Comparison of ENCODE assay signal across 39 cellular contexts in genomic region chr12:55425954-55426353, GRCh38. TPM values are rescaled to one million over a fixed set of nuclear protein-coding genes. Genes with fewer than 3 reads are reported as not detected.
"Had no signal": no experiment of that assay in that cellular context is flagged by ENCODE, and none has a peak within 500 bp of the region (broad histone marks: within the 10 kb centered on the region; RNA-seq: fewer than 3 reads in every experiment).

Gene OR6C76 (plus strand): TSS chr12:55426254. CDS start chr12:55426254, 0 bp downstream.

- H3K27me3 ChIP-seq: adrenal gland, body of pancreas, brain microvascular endothelial cell, breast epithelium had no signal

- H3K4me1 ChIP-seq: adrenal gland, body of pancreas, breast epithelium had no signal

- DNase-seq: activated B cell treated with CpG ODN at 0.5 μM for 24 hours; activated CD4-positive, alpha-beta memory T cell treated with anti-CD3 and anti-CD28 coated beads for 36 hours; activated CD4-positive, alpha-beta T cell treated with anti-CD3 and anti-CD28 coated beads for 4 hours; activated CD4-positive, alpha-beta T cell treated with anti-CD3 and anti-CD28 coated beads, Interleukin-2, amount 10 ng/mL, durations not matched to agents 24 days and 14 days; activated CD4-positive, alpha-beta T cell treated with anti-CD3 and anti-CD28 coated beads, Interleukin-2, amount 50 U/mL, for 1 hour; activated CD4-positive, alpha-beta T cell treated with anti-CD3 and anti-CD28 coated beads, Interleukin-2, amount 50 U/mL, for 4 hours; activated CD4-positive, CD25-positive, alpha-beta regulatory T cell treated with anti-CD3 and anti-CD28 coated beads, Interleukin-2, amount 50 U/mL, for 72 hours; activated CD8-positive, alpha-beta memory T cell treated with anti-CD3 and anti-CD28 coated beads, Interleukin-2, amount 50 U/mL, for 4 hours; activated CD8-positive, alpha-beta T cell treated with anti-CD3 and anti-CD28 coated beads for 36 hours; activated effector memory CD4-positive, alpha-beta T cell treated with anti-CD3 and anti-CD28 coated beads, Interleukin-2, amount 50 U/mL, for 16 hours; activated gamma-delta T cell treated with Interleukin-2 at 50 U/mL for 16 hours; activated naive CD4-positive, alpha-beta T cell; activated naive CD4-positive, alpha-beta T cell treated with anti-CD3 and anti-CD28 coated beads for 36 hours; activated naive CD4-positive, alpha-beta T cell treated with anti-CD3 and anti-CD28 coated beads, Interleukin-2, amount 50 U/mL, for 16 hours; activated naive CD8-positive, alpha-beta T cell treated with anti-CD3 and anti-CD28 coated beads for 36 hours; activated T-cell treated with anti-CD3 and anti-CD28 coated beads for 4 hours; activated T-cell treated with anti-CD3 and anti-CD28 coated beads, Interleukin-2, amount 50 U/mL, for 1 hour; activated T-cell treated with anti-CD3 and anti-CD28 coated beads, Interleukin-2, amount 50 U/mL, for 4 hours; activated T-cell treated with anti-CD3 and anti-CD28 coated beads, Interleukin-2, amount 50 U/mL, for 72 hours; adrenal gland; amniotic stem cell; aorta; body of pancreas; brain microvascular endothelial cell; central memory CD4-positive, alpha-beta T cell; T-helper 2 cell; T-helper 9 cell had no signal

- H3K27ac Mint-ChIP-seq: activated B cell treated with CpG ODN at 0.5 μM for 24 hours; activated CD4-positive, alpha-beta memory T cell treated with anti-CD3 and anti-CD28 coated beads for 36 hours; activated CD4-positive, alpha-beta T cell treated with anti-CD3 and anti-CD28 coated beads, Interleukin-2, amount 10 ng/mL, durations not matched to agents 24 days and 14 days; activated CD8-positive, alpha-beta T cell treated with anti-CD3 and anti-CD28 coated beads for 36 hours; activated naive CD4-positive, alpha-beta T cell treated with anti-CD3 and anti-CD28 coated beads for 36 hours; activated naive CD4-positive, alpha-beta T cell treated with anti-CD3 and anti-CD28 coated beads, Interleukin-2, amount 50 U/mL, for 72 hours; activated naive CD8-positive, alpha-beta T cell treated with anti-CD3 and anti-CD28 coated beads for 36 hours; activated T-cell treated with anti-CD3 and anti-CD28 coated beads, Interleukin-2, amount 50 U/mL, for 72 hours; activated T-helper 1 cell treated with anti-CD3 and anti-CD28 coated beads, Interleukin-12 subunit alpha, Interleukin-12 subunit beta, Interleukin-2, Interleukin-4 antibody, amounts not matched to agents 30 ng/mL and 10 ng/mL and 1 ng/mL, durations not matched to agents 14 hours and 24 hours and 36 hours; activated T-helper 17 cell treated with anti-CD3 and anti-CD28 coated beads, Interleukin-2, amount 50 U/mL, for 72 hours; T-helper 1 cell treated with Interleukin-12 subunit alpha and Interleukin-12 subunit beta and Interleukin-4 antibody, amounts not matched to agents 30 μg/mL and 1 μg/mL, for 36 hours; T-helper 2 cell treated with Interferon-gamma antibody and Interleukin-4, amounts not matched to agents 5 μg/mL and 100 μg/mL, for 36 hours had no signal

- H3K9me3 Mint-ChIP-seq: activated B cell treated with CpG ODN at 0.5 μM for 24 hours; activated CD4-positive, alpha-beta memory T cell treated with anti-CD3 and anti-CD28 coated beads for 36 hours; activated CD4-positive, alpha-beta T cell treated with anti-CD3 and anti-CD28 coated beads, Interleukin-2, amount 10 ng/mL, durations not matched to agents 24 days and 14 days; activated CD8-positive, alpha-beta T cell treated with anti-CD3 and anti-CD28 coated beads for 36 hours; activated naive CD4-positive, alpha-beta T cell treated with anti-CD3 and anti-CD28 coated beads for 36 hours; activated naive CD8-positive, alpha-beta T cell treated with anti-CD3 and anti-CD28 coated beads for 36 hours; activated T-cell treated with anti-CD3 and anti-CD28 coated beads, Interleukin-2, amount 50 U/mL, for 4 hours; activated T-cell treated with anti-CD3 and anti-CD28 coated beads, Interleukin-2, amount 50 U/mL, for 72 hours; activated T-helper 1 cell treated with anti-CD3 and anti-CD28 coated beads, Interleukin-12 subunit alpha, Interleukin-12 subunit beta, Interleukin-2, Interleukin-4 antibody, amounts not matched to agents 30 ng/mL and 10 ng/mL and 1 ng/mL, durations not matched to agents 14 hours and 24 hours and 36 hours; activated T-helper 17 cell treated with anti-CD3 and anti-CD28 coated beads, Interleukin-2, amount 50 U/mL, for 72 hours; T-helper 1 cell treated with Interleukin-12 subunit alpha and Interleukin-12 subunit beta and Interleukin-4 antibody, amounts not matched to agents 30 μg/mL and 1 μg/mL, for 36 hours; T-helper 2 cell treated with Interferon-gamma antibody and Interleukin-4, amounts not matched to agents 5 μg/mL and 100 μg/mL, for 36 hours had no signal

- H3K4me3 ChIP-seq: adrenal gland, body of pancreas, breast epithelium had no signal

- H3K4me1 Mint-ChIP-seq: activated B cell treated with CpG ODN at 0.5 μM for 24 hours; activated CD4-positive, alpha-beta T cell treated with anti-CD3 and anti-CD28 coated beads, Interleukin-2, amount 10 ng/mL, durations not matched to agents 24 days and 14 days; activated T-helper 17 cell treated with anti-CD3 and anti-CD28 coated beads, Interleukin-2, amount 50 U/mL, for 72 hours had no signal

- H3K36me3 Mint-ChIP-seq: activated CD4-positive, alpha-beta memory T cell treated with anti-CD3 and anti-CD28 coated beads for 36 hours; activated naive CD4-positive, alpha-beta T cell treated with anti-CD3 and anti-CD28 coated beads, Interleukin-2, amount 50 U/mL, for 72 hours; activated naive CD8-positive, alpha-beta T cell treated with anti-CD3 and anti-CD28 coated beads for 36 hours had no signal

- H3K36me3 ChIP-seq: adrenal gland, brain microvascular endothelial cell, breast epithelium had no signal

- H3K9me3 ChIP-seq: adrenal gland, body of pancreas, breast epithelium had no signal

- ATAC-seq: activated CD8-positive, alpha-beta T cell treated with anti-CD3 and anti-CD28 coated beads for 36 hours; activated naive CD4-positive, alpha-beta T cell treated with anti-CD3 and anti-CD28 coated beads, Interleukin-2, amount 50 U/mL, for 72 hours; activated T-cell treated with anti-CD3 and anti-CD28 coated beads, Interleukin-2, amount 50 U/mL, for 4 hours; activated T-cell treated with anti-CD3 and anti-CD28 coated beads, Interleukin-2, amount 50 U/mL, for 72 hours; activated T-helper 17 cell treated with anti-CD3 and anti-CD28 coated beads, Interleukin-2, amount 50 U/mL, for 72 hours; body of pancreas had no signal

- H3K4me3 Mint-ChIP-seq: activated B cell treated with CpG ODN at 0.5 μM for 24 hours; activated CD4-positive, alpha-beta memory T cell treated with anti-CD3 and anti-CD28 coated beads for 36 hours; activated CD4-positive, alpha-beta T cell treated with anti-CD3 and anti-CD28 coated beads, Interleukin-2, amount 10 ng/mL, durations not matched to agents 24 days and 14 days; activated CD8-positive, alpha-beta T cell treated with anti-CD3 and anti-CD28 coated beads for 36 hours; activated naive CD4-positive, alpha-beta T cell treated with anti-CD3 and anti-CD28 coated beads for 36 hours; activated naive CD8-positive, alpha-beta T cell treated with anti-CD3 and anti-CD28 coated beads for 36 hours; activated T-cell treated with anti-CD3 and anti-CD28 coated beads, Interleukin-2, amount 50 U/mL, for 4 hours; activated T-cell treated with anti-CD3 and anti-CD28 coated beads, Interleukin-2, amount 50 U/mL, for 72 hours; activated T-helper 1 cell treated with anti-CD3 and anti-CD28 coated beads, Interleukin-12 subunit alpha, Interleukin-12 subunit beta, Interleukin-2, Interleukin-4 antibody, amounts not matched to agents 30 ng/mL and 10 ng/mL and 1 ng/mL, durations not matched to agents 14 hours and 24 hours and 36 hours; activated T-helper 17 cell treated with anti-CD3 and anti-CD28 coated beads, Interleukin-2, amount 50 U/mL, for 72 hours; T-helper 1 cell treated with Interleukin-12 subunit alpha and Interleukin-12 subunit beta and Interleukin-4 antibody, amounts not matched to agents 30 μg/mL and 1 μg/mL, for 36 hours; T-helper 2 cell treated with Interferon-gamma antibody and Interleukin-4, amounts not matched to agents 5 μg/mL and 100 μg/mL, for 36 hours had no signal

- H3K27ac ChIP-seq: adrenal gland, body of pancreas, brain microvascular endothelial cell, breast epithelium, VCaP had no signal

- FAIRE-seq: astrocyte, TTC549 had no signal

RNA-seq across cellular contexts. Expression of gene OR6C76, which starts in this region (rescaled TPM):
- total RNA-seq: activated B cell treated with CpG ODN at 0.5 μM for 24 hours; activated CD4-positive, alpha-beta memory T cell treated with anti-CD3 and anti-CD28 coated beads for 36 hours; activated CD4-positive, alpha-beta T cell treated with anti-CD3 and anti-CD28 coated beads, Interleukin-2, amount 10 ng/mL, durations not matched to agents 24 days and 14 days; activated CD8-positive, alpha-beta memory T cell treated with anti-CD3 and anti-CD28 coated beads for 36 hours; activated CD8-positive, alpha-beta T cell treated with anti-CD3 and anti-CD28 coated beads for 36 hours; activated naive CD4-positive, alpha-beta T cell treated with anti-CD3 and anti-CD28 coated beads for 36 hours; activated naive CD4-positive, alpha-beta T cell treated with anti-CD3 and anti-CD28 coated beads, Interleukin-2, amount 50 U/mL, for 72 hours; activated naive CD8-positive, alpha-beta T cell treated with anti-CD3 and anti-CD28 coated beads for 36 hours; activated T-cell treated with anti-CD3 and anti-CD28 coated beads, Interleukin-2, amount 50 U/mL, for 4 hours; activated T-cell treated with anti-CD3 and anti-CD28 coated beads, Interleukin-2, amount 50 U/mL, for 72 hours; activated T-helper 1 cell treated with anti-CD3 and anti-CD28 coated beads, Interleukin-12 subunit alpha, Interleukin-12 subunit beta, Interleukin-2, Interleukin-4 antibody, amounts not matched to agents 30 ng/mL and 10 ng/mL and 1 ng/mL, durations not matched to agents 14 hours and 24 hours and 36 hours; activated T-helper 17 cell treated with anti-CD3 and anti-CD28 coated beads, Interleukin-2, amount 50 U/mL, for 72 hours; adrenal gland; aorta; astrocyte; body of pancreas; breast epithelium; cardiac septum; cerebellum had no signal
- polyA plus RNA-seq: adrenal gland, aorta had no signal
